15 cellular contexts compared by ENCODE assay signal in genomic region chr10:123958221-123958620, GRCh38.
DNase-seq lines count a peak whose midpoint lies in the region; ATAC-seq and TF ChIP-seq lines count a peak whose summit lies in the region.
"Had no signal": no experiment of that assay in that cellular context is flagged by ENCODE, and none has a peak within 500 bp of the region (broad histone marks: within the 10 kb centered on the region; RNA-seq: fewer than 3 reads in every experiment).

No MANE protein-coding gene starts in this region.

- no peaks in the 10 kb centered on the region for H3K36me3 ChIP-seq in upper lobe of right lung
- H3K36me3 ChIP-seq: BLaER1 treated with 17β-estradiol and CSF1 and Interleukin-3, amounts not matched to agents 10 nM and 100 nM had no signal

- no peak for ATAC-seq in GM21528 (IDR thresholded peaks at IDR 0.05; ENCODE audit: low FRiP score, unreplicated experiment)
- no peak for ATAC-seq in upper lobe of right lung
- ATAC-seq in HG03025 (IDR thresholded peaks at IDR 0.05; ENCODE audit: low FRiP score, unreplicated experiment), result no peak
- ATAC-seq in stimulated activated effector memory CD8-positive, alpha-beta T cell treated with anti-CD3 and anti-CD28 coated beads, Interleukin-12 subunit alpha, Interleukin-12 subunit beta, amount 100 ng/mL, for 72 hours, result no peak
- ATAC-seq: GM12878 had no signal

- H3K27me3 ChIP-seq in upper lobe of right lung, result no peaks in the 10 kb centered on the region
- H3K27me3 ChIP-seq: BLaER1 treated with 17β-estradiol and CSF1 and Interleukin-3, amounts not matched to agents 10 nM and 100 nM had no signal

- DNase-seq in AG20443 (ENCODE audit: low spot score) (peak; percentile 1), fibroblast of peridontal ligament (ENCODE audit: extremely low read depth) (peak; percentile 25), medulla oblongata (ENCODE audit: extremely low spot score) (peak; percentile 52), pons (ENCODE audit: low spot score) (peak; percentile 28), upper lobe of right lung (no peak)
- DNase-seq in stimulated activated effector memory CD8-positive, alpha-beta T cell treated with anti-CD3 and anti-CD28 coated beads, Interleukin-12 subunit alpha, Interleukin-12 subunit beta, amount 100 ng/mL, for 72 hours (ENCODE audit: low spot score in 2 of 2), result no peak
- DNase-seq: 8988T; Calu3; CD4-positive, CD25-positive, alpha-beta regulatory T cell; DMS 273 treated with DMSO at 0.1 percent for 48 hours; GM23248 had no signal

- intact Hi-C loops in upper lobe of right lung (cut with DNase I), result no loop called here

- H3K4me1 Mint-ChIP-seq in stimulated activated effector memory CD8-positive, alpha-beta T cell treated with anti-CD3 and anti-CD28 coated beads, Interleukin-12 subunit alpha, Interleukin-12 subunit beta, amount 100 ng/mL, for 72 hours, result no peaks in the 10 kb centered on the region
- H3K4me1 Mint-ChIP-seq: CD4-positive, CD25-positive, alpha-beta regulatory T cell had no signal

- no peak overlapping the region for H3K27ac Mint-ChIP-seq in stimulated activated effector memory CD8-positive, alpha-beta T cell treated with anti-CD3 and anti-CD28 coated beads, Interleukin-12 subunit alpha, Interleukin-12 subunit beta, amount 100 ng/mL, for 72 hours
- H3K27ac Mint-ChIP-seq: CD4-positive, CD25-positive, alpha-beta regulatory T cell had no signal

- no peak overlapping the region for H3K27ac ChIP-seq in upper lobe of right lung
- H3K27ac ChIP-seq: BLaER1 treated with 17β-estradiol and CSF1 and Interleukin-3, amounts not matched to agents 10 nM and 100 nM; GM23248 had no signal

- no peak overlapping the region for H3K4me3 ChIP-seq in upper lobe of right lung
- H3K4me3 ChIP-seq: BLaER1 treated with 17β-estradiol and CSF1 and Interleukin-3, amounts not matched to agents 10 nM and 100 nM; GM12878; GM23248 had no signal

- no peak overlapping the region for H3K4me3 Mint-ChIP-seq in stimulated activated effector memory CD8-positive, alpha-beta T cell treated with anti-CD3 and anti-CD28 coated beads, Interleukin-12 subunit alpha, Interleukin-12 subunit beta, amount 100 ng/mL, for 72 hours

- H3K9me3 Mint-ChIP-seq in stimulated activated effector memory CD8-positive, alpha-beta T cell treated with anti-CD3 and anti-CD28 coated beads, Interleukin-12 subunit alpha, Interleukin-12 subunit beta, amount 100 ng/mL, for 72 hours, result no peaks in the 10 kb centered on the region

- H3K36me3 Mint-ChIP-seq in stimulated activated effector memory CD8-positive, alpha-beta T cell treated with anti-CD3 and anti-CD28 coated beads, Interleukin-12 subunit alpha, Interleukin-12 subunit beta, amount 100 ng/mL, for 72 hours, result no peaks in the 10 kb centered on the region
- H3K36me3 Mint-ChIP-seq: CD4-positive, CD25-positive, alpha-beta regulatory T cell had no signal

- H3K9me3 ChIP-seq in upper lobe of right lung, result no peaks in the 10 kb centered on the region
- H3K9me3 ChIP-seq: BLaER1 treated with 17β-estradiol and CSF1 and Interleukin-3, amounts not matched to agents 10 nM and 100 nM had no signal

- H3K4me1 ChIP-seq in upper lobe of right lung, result no peaks in the 10 kb centered on the region
- H3K4me1 ChIP-seq: BLaER1 treated with 17β-estradiol and CSF1 and Interleukin-3, amounts not matched to agents 10 nM and 100 nM had no signal

- TF ChIP-seq CTCF in upper lobe of right lung (IDR thresholded peaks at IDR 0.05), result no peak

Comparison
In these comparisons a context has a peak if more than half of its experiments do, and no peak if none do; other contexts are left out.
1. DNase-seq: peak in AG20443 (single experiment), fibroblast of peridontal ligament (single experiment), medulla oblongata (single experiment) and pons (single experiment); none in upper lobe of right lung (single experiment) and stimulated activated effector memory CD8-positive, alpha-beta T cell treated with anti-CD3 and anti-CD28 coated beads, Interleukin-12 subunit alpha, Interleukin-12 subunit beta, amount 100 ng/mL, for 72 hours (0 of 2).